In genomic region chr6:49454787-49455709, GRCh38 we compare ENCODE assay signal across 15 cellular contexts. TPM values are rescaled to one million over a fixed set of nuclear protein-coding genes. Genes with fewer than 3 reads are reported as not detected.
A peak's percentile ranks its signal among the peaks of the same experiment; 100 is the strongest.
DNase-seq lines count a peak whose midpoint lies in the region; ATAC-seq lines count a peak whose summit lies in the region.
"Had no signal": no experiment of that assay in that cellular context is flagged by ENCODE, and none has a peak within 500 bp of the region (broad histone marks: within the 10 kb centered on the region; RNA-seq: fewer than 3 reads in every experiment).

No MANE protein-coding gene starts in this region.

- no peaks in the 10 kb centered on the region for H3K9me3 Mint-ChIP-seq in activated naive CD4-positive, alpha-beta T cell treated with anti-CD3 and anti-CD28 coated beads, Interleukin-2, amount 50 U/mL, for 72 hours
- H3K9me3 Mint-ChIP-seq: CD8-positive, alpha-beta T cell had no signal

- ATAC-seq in GM18517 (IDR thresholded peaks at IDR 0.05; ENCODE audit: unreplicated experiment) = peak; percentile 66
- ATAC-seq in GM19395 (IDR thresholded peaks at IDR 0.05; ENCODE audit: unreplicated experiment) = peak; percentile 83
- peak; percentile 75 for ATAC-seq in HG02840 (IDR thresholded peaks at IDR 0.05; ENCODE audit: low FRiP score, unreplicated experiment)
- ATAC-seq in HG03442 (IDR thresholded peaks at IDR 0.05; ENCODE audit: unreplicated experiment) = peak; percentile 78
- no peak for ATAC-seq in activated naive CD4-positive, alpha-beta T cell treated with anti-CD3 and anti-CD28 coated beads, Interleukin-2, amount 50 U/mL, for 72 hours
- ATAC-seq: CD8-positive, alpha-beta T cell had no signal

- no peak overlapping the region for H3K27ac Mint-ChIP-seq in activated naive CD4-positive, alpha-beta T cell treated with anti-CD3 and anti-CD28 coated beads, Interleukin-2, amount 50 U/mL, for 72 hours
- H3K27ac Mint-ChIP-seq: CD8-positive, alpha-beta T cell had no signal

- no peak for DNase-seq in NCI-H69 (lab: John Stamatoyannopoulos, UW)
- DNase-seq in A172 (ENCODE audit: low spot score) = no peak
- DNase-seq in activated naive CD4-positive, alpha-beta T cell treated with anti-CD3 and anti-CD28 coated beads, Interleukin-2, amount 50 U/mL, for 72 hours (ENCODE audit: low spot score in 2 of 2) = no peak
- no peak for DNase-seq in NCI-H748 (lab: John Stamatoyannopoulos, UW; ENCODE audit: unreplicated experiment)
- DNase-seq: amniotic stem cell; CD8-positive, alpha-beta T cell; cortex of kidney; mesendoderm; NCI-H524 treated with DMSO at 0.1 percent for 48 hours; SHP77 had no signal

- peaks cover 0 to 4% of the 10 kb centered on the region in 2 donors for H3K36me3 Mint-ChIP-seq in activated naive CD4-positive, alpha-beta T cell treated with anti-CD3 and anti-CD28 coated beads, Interleukin-2, amount 50 U/mL, for 72 hours

RNA-seq across cellular contexts. Expression of gene MMUT, which starts 8.0 kb away (rescaled TPM):
- 9.0 and 10.1 TPM in 2 replicates for total RNA-seq in A172 (2014; rRNA removed; shearing (Covaris generic))
- total RNA-seq in activated naive CD4-positive, alpha-beta T cell treated with anti-CD3 and anti-CD28 coated beads, Interleukin-2, amount 50 U/mL, for 72 hours = 10 to 100 TPM; 14.3 to 24.6 TPM

RNA-seq across cellular contexts. Expression of gene CENPQ, which starts 8.1 kb away (rescaled TPM):
- 26.0 and 32.8 TPM in 2 replicates for total RNA-seq in A172 (2014; rRNA removed; shearing (Covaris generic))
- total RNA-seq in activated naive CD4-positive, alpha-beta T cell treated with anti-CD3 and anti-CD28 coated beads, Interleukin-2, amount 50 U/mL, for 72 hours = 10 to 100 TPM; 12.3 to 17.4 TPM

RNA-seq across cellular contexts. Expression of gene GLYATL3, which starts 44.7 kb away (rescaled TPM):
- not detected in 2 replicates for total RNA-seq in A172 (2014; rRNA removed; shearing (Covaris generic))
- not detected for total RNA-seq in activated naive CD4-positive, alpha-beta T cell treated with anti-CD3 and anti-CD28 coated beads, Interleukin-2, amount 50 U/mL, for 72 hours
- total RNA-seq: CD8-positive, alpha-beta T cell; omental fat pad had no signal

Comparison
In these comparisons a context has a peak if more than half of its experiments do, and no peak if none do; other contexts are left out.
1. ATAC-seq: peak in GM18517 (single experiment), GM19395 (single experiment), HG02840 (single experiment) and HG03442 (single experiment); none in activated naive CD4-positive, alpha-beta T cell treated with anti-CD3 and anti-CD28 coated beads, Interleukin-2, amount 50 U/mL, for 72 hours (0 of 2).